ENCODE assay signal across 8 cellular contexts in genomic region chr3:32684029-32684799, GRCh38. TPM values are rescaled to one million over a fixed set of nuclear protein-coding genes. Genes with fewer than 3 reads are reported as not detected.
DNase-seq lines count a peak whose midpoint lies in the region; ATAC-seq, FAIRE-seq and TF ChIP-seq lines count a peak whose summit lies in the region.

No MANE protein-coding gene starts in this region.

- ATAC-seq in stimulated activated naive CD8-positive, alpha-beta T cell treated with anti-CD3 and anti-CD28 coated beads, Interleukin-15, Interleukin-2, amounts not matched to agents 100 U/mL and 50 U/mL, for 24 hours = no peak
- ATAC-seq in mucosa of descending colon (no peak), HG03280 (IDR thresholded peaks at IDR 0.05; ENCODE audit: unreplicated experiment) (no peak)

- H3K27me3 Mint-ChIP-seq in stimulated activated naive CD8-positive, alpha-beta T cell treated with anti-CD3 and anti-CD28 coated beads, Interleukin-15, Interleukin-2, amounts not matched to agents 100 ng/mL and 50 ng/mL, for 24 hours = no peaks in the 10 kb centered on the region
- H3K27me3 Mint-ChIP-seq in brain = peaks cover 9% of the 10 kb centered on the region

- H3K36me3 Mint-ChIP-seq in stimulated activated naive CD8-positive, alpha-beta T cell treated with anti-CD3 and anti-CD28 coated beads, Interleukin-15, Interleukin-2, amounts not matched to agents 100 ng/mL and 50 ng/mL, for 24 hours (ENCODE audit: low read depth) = peaks cover 12% of the 10 kb centered on the region
- peaks cover 6% of the 10 kb centered on the region for H3K36me3 Mint-ChIP-seq in brain

- H3K9me3 Mint-ChIP-seq in stimulated activated naive CD8-positive, alpha-beta T cell treated with anti-CD3 and anti-CD28 coated beads, Interleukin-15, Interleukin-2, amounts not matched to agents 100 ng/mL and 50 ng/mL, for 24 hours = no peaks in the 10 kb centered on the region
- no peaks in the 10 kb centered on the region for H3K9me3 Mint-ChIP-seq in brain

- H3K4me1 Mint-ChIP-seq in stimulated activated naive CD8-positive, alpha-beta T cell treated with anti-CD3 and anti-CD28 coated beads, Interleukin-15, Interleukin-2, amounts not matched to agents 100 ng/mL and 50 ng/mL, for 24 hours (ENCODE audit: low read depth) = peaks cover 30% of the 10 kb centered on the region
- peaks cover 31% of the 10 kb centered on the region for H3K4me1 Mint-ChIP-seq in brain

- no peaks in the 10 kb centered on the region for H3K9me3 ChIP-seq in mucosa of descending colon

- TF ChIP-seq CTCF in brain (conservative IDR thresholded peaks at IDR 0.05) (no peak), mucosa of descending colon (IDR thresholded peaks at IDR 0.05) (no peak), D721Med (IDR thresholded peaks at IDR 0.05; ENCODE audit: insufficient read depth, missing control alignments) (no peak)

- H3K4me3 ChIP-seq in mucosa of descending colon = peak overlapping the region; percentile 76

- intact Hi-C loops in mucosa of descending colon (cut with DNase I, micrococcal nuclease) = no loop called here

- peak overlapping the region; percentile 91 for H3K4me3 Mint-ChIP-seq in stimulated activated naive CD8-positive, alpha-beta T cell treated with anti-CD3 and anti-CD28 coated beads, Interleukin-15, Interleukin-2, amounts not matched to agents 100 ng/mL and 50 ng/mL, for 24 hours
- H3K4me3 Mint-ChIP-seq in brain = peak overlapping the region; percentile 94 to 99 (median 96)

- no peak for FAIRE-seq in D721Med (lab: Jason Lieb, UNC)

- no peak for DNase-seq in stimulated activated naive CD8-positive, alpha-beta T cell treated with anti-CD3 and anti-CD28 coated beads, Interleukin-15, Interleukin-2, amounts not matched to agents 100 U/mL and 50 U/mL, for 24 hours
- no peak for DNase-seq in mucosa of descending colon
- no peak for DNase-seq in retina
- DNase-seq in D721Med (ENCODE audit: insufficient read length, low spot score) = no peak
- no peak for DNase-seq in T-helper 9 cell

- H3K27ac Mint-ChIP-seq in stimulated activated naive CD8-positive, alpha-beta T cell treated with anti-CD3 and anti-CD28 coated beads, Interleukin-15, Interleukin-2, amounts not matched to agents 100 ng/mL and 50 ng/mL, for 24 hours = peak overlapping the region; percentile 84
- peak overlapping the region; percentile 88 to 97 (median 94) for H3K27ac Mint-ChIP-seq in brain

- peaks cover 21% of the 10 kb centered on the region for H3K4me1 ChIP-seq in mucosa of descending colon (ENCODE audit: low read depth)

- H3K36me3 ChIP-seq in mucosa of descending colon (ENCODE audit: low read depth) = no peaks in the 10 kb centered on the region

RNA-seq across cellular contexts. Expression of gene CNOT10, which starts 0.8 kb away (rescaled TPM):
- polyA plus RNA-seq in brain (ENCODE audit: insufficient read depth, low read depth, low replicate concordance) = 13.9 TPM
- 10 to 100 TPM; 27.8 to 34.9 (median 28.3) TPM for total RNA-seq in mucosa of descending colon
